27 cellular contexts compared by ENCODE assay signal in the genomic region with DNA sequence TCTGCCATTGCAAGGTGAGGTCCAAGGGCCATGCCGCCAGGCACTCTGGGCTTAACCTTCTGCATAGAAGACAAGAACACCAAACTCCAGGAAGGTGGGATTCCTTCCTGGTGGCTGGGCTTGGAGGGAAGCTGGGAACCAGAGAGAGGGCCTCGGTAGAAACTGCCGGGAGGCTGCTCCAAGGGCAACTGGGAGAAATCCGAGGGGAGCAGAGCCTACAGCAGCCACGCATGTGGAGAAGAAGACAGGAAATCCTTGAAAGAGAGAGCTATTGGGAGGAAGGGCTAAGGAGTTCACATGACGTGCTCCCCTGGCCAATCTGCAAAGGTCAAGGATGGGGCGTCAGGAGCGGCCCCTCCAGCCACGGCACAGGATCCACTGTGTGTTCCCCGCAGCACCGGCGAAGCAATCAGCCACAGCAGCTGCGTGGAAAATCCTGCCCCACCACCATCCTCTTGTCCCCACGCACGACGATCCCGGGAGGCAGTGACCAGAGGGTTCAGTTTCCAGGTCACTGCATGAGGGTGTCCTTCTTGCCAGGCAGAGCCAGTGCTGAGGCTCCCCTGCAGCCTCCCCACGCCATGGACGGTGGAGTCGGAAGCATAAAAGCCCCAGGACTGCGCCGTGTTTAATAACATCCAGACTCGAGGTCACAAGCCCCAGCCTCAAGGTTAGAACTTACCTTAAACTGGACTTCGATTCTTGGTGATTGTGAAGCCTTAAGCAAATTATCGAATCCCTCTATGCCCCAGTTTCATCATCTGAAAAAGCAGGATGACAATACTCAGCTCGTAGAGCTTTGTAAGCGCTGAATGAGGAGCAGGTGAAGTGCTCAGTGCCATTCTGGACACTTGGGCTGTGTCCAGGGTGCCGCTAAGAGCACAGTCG.
"Had no signal": no experiment of that assay in that cellular context is flagged by ENCODE, and none has a peak within 500 bp of the region (broad histone marks: within the 10 kb centered on the region; RNA-seq: fewer than 3 reads in every experiment).

No MANE protein-coding gene starts in this region.

- H3K36me3 ChIP-seq: colonic mucosa, gastrocnemius medialis, neural progenitor cell, uterus had no signal

- H3K9ac ChIP-seq: neural progenitor cell had no signal

- H3K4me1 ChIP-seq: colonic mucosa, gastrocnemius medialis, neural progenitor cell, uterus had no signal

- H3K79me2 ChIP-seq: hepatocyte had no signal

- H3K4me3 ChIP-seq: colonic mucosa, gastrocnemius medialis, hepatocyte, neural progenitor cell, skin epidermis, uterus had no signal

- H3K4me2 ChIP-seq: hepatocyte, neural progenitor cell had no signal

- ATAC-seq: activated CD8-positive, alpha-beta T cell treated with anti-CD3 and anti-CD28 coated beads for 36 hours; activated naive CD4-positive, alpha-beta T cell treated with anti-CD3 and anti-CD28 coated beads, Interleukin-2, amount 50 U/mL, for 72 hours; activated T-cell treated with anti-CD3 and anti-CD28 coated beads, Interleukin-2, amount 50 U/mL, for 4 hours; activated T-helper 17 cell treated with anti-CD3 and anti-CD28 coated beads, Interleukin-2, amount 50 U/mL, for 72 hours; gastrocnemius medialis; naive thymus-derived CD8-positive, alpha-beta T cell; sciatic nerve; stimulated activated effector memory CD8-positive, alpha-beta T cell treated with anti-CD3 and anti-CD28 coated beads, Interleukin-12 subunit alpha, Interleukin-12 subunit beta, amount 100 ng/mL, for 72 hours; stimulated activated naive CD8-positive, alpha-beta T cell treated with anti-CD3 and anti-CD28 coated beads, Interleukin-15, amount 100 ng/mL, for 72 hours had no signal

- DNase-seq: activated B cell treated with CpG ODN at 0.5 μM for 24 hours; activated CD4-positive, alpha-beta T cell treated with anti-CD3 and anti-CD28 coated beads, Interleukin-2, amount 50 U/mL, for 1 hour; activated CD8-positive, alpha-beta T cell treated with anti-CD3 and anti-CD28 coated beads for 36 hours; activated gamma-delta T cell treated with Interleukin-2 at 50 U/mL for 16 hours; activated T-cell treated with anti-CD3 and anti-CD28 coated beads, Interleukin-2, amount 50 U/mL, for 4 hours; anterior cingulate cortex; colonic mucosa; effector CD8-positive, alpha-beta T cell; gastrocnemius medialis; glutamatergic neuron; left colon; mammary epithelial cell; midbrain; stimulated activated CD4-positive, alpha-beta T cell treated with anti-CD3 and anti-CD28 coated beads, Interleukin-4, amount 100 ng/mL, for 24 hours; stimulated activated naive CD8-positive, alpha-beta T cell treated with anti-CD3 and anti-CD28 coated beads, Interleukin-15, amount 100 ng/mL, for 72 hours; substantia nigra; T-helper 2 cell; uterus had no signal

- H3K9me3 ChIP-seq: colonic mucosa, gastrocnemius medialis, uterus had no signal

- FAIRE-seq: bronchial epithelial cell had no signal

- H2AFZ ChIP-seq: hepatocyte had no signal

- H3K27ac ChIP-seq: colonic mucosa, gastrocnemius medialis, hepatocyte, neural progenitor cell, skin epidermis, uterus had no signal

- H3K27me3 ChIP-seq: colonic mucosa, hepatocyte, neural progenitor cell, uterus had no signal
